11 cellular contexts compared by ENCODE assay signal in genomic region chr20:237479-237878, GRCh38. TPM values are rescaled to one million over a fixed set of nuclear protein-coding genes. Genes with fewer than 3 reads are reported as not detected.
DNase-seq lines count a peak whose midpoint lies in the region; ATAC-seq and TF ChIP-seq lines count a peak whose summit lies in the region.
"Had no signal": no experiment of that assay in that cellular context is flagged by ENCODE, and none has a peak within 500 bp of the region (broad histone marks: within the 10 kb centered on the region; RNA-seq: fewer than 3 reads in every experiment).

No MANE protein-coding gene starts in this region.

- peak overlapping the region; percentile 39 for H3K27ac ChIP-seq in HL-60 (replicated peaks)

- H3K27me3 ChIP-seq in HL-60 (ENCODE audit: insufficient read depth, poor library complexity, severe bottlenecking), result no peaks in the 10 kb centered on the region

- intact Hi-C loops in activated T-helper 1 cell treated with anti-CD3 and anti-CD28 coated beads, Interleukin-12 subunit alpha, Interleukin-12 subunit beta, Interleukin-2, Interleukin-4 antibody, amounts not matched to agents 30 ng/mL and 10 ng/mL and 1 ng/mL, durations not matched to agents 14 hours and 24 hours and 36 hours (cut with micrococcal nuclease), result loop anchor here (1.0 kb wide), 2 partner anchors 28 to 60 kb away; partner anchors contain the start of gene ZCCHC3

- no peaks in the 10 kb centered on the region for H3K9me3 Mint-ChIP-seq in activated T-helper 1 cell treated with anti-CD3 and anti-CD28 coated beads, Interleukin-12 subunit alpha, Interleukin-12 subunit beta, Interleukin-2, Interleukin-4 antibody, amounts not matched to agents 30 ng/mL and 10 ng/mL and 1 ng/mL, durations not matched to agents 14 hours and 24 hours and 36 hours

- ATAC-seq in HG03571 (IDR thresholded peaks at IDR 0.05; ENCODE audit: unreplicated experiment) (no peak), GM18867 (IDR thresholded peaks at IDR 0.05; ENCODE audit: unreplicated experiment) (no peak), GM21515 (IDR thresholded peaks at IDR 0.05; ENCODE audit: unreplicated experiment) (no peak)

- peak overlapping the region; percentile 82 for H3K27ac Mint-ChIP-seq in activated T-helper 1 cell treated with anti-CD3 and anti-CD28 coated beads, Interleukin-12 subunit alpha, Interleukin-12 subunit beta, Interleukin-2, Interleukin-4 antibody, amounts not matched to agents 30 ng/mL and 10 ng/mL and 1 ng/mL, durations not matched to agents 14 hours and 24 hours and 36 hours

- H3K4me1 Mint-ChIP-seq in activated T-helper 1 cell treated with anti-CD3 and anti-CD28 coated beads, Interleukin-12 subunit alpha, Interleukin-12 subunit beta, Interleukin-2, Interleukin-4 antibody, amounts not matched to agents 30 ng/mL and 10 ng/mL and 1 ng/mL, durations not matched to agents 14 hours and 24 hours and 36 hours (ENCODE audit: low read depth), result peaks cover 25% of the 10 kb centered on the region

- peaks cover 4% of the 10 kb centered on the region for H3K27me3 Mint-ChIP-seq in activated T-helper 1 cell treated with anti-CD3 and anti-CD28 coated beads, Interleukin-12 subunit alpha, Interleukin-12 subunit beta, Interleukin-2, Interleukin-4 antibody, amounts not matched to agents 30 ng/mL and 10 ng/mL and 1 ng/mL, durations not matched to agents 14 hours and 24 hours and 36 hours (ENCODE audit: insufficient read depth)

- H3K36me3 Mint-ChIP-seq in activated T-helper 1 cell treated with anti-CD3 and anti-CD28 coated beads, Interleukin-12 subunit alpha, Interleukin-12 subunit beta, Interleukin-2, Interleukin-4 antibody, amounts not matched to agents 30 ng/mL and 10 ng/mL and 1 ng/mL, durations not matched to agents 14 hours and 24 hours and 36 hours (ENCODE audit: low read depth), result no peaks in the 10 kb centered on the region

- TF ChIP-seq CTCF in HL-60 (IDR thresholded peaks at IDR 0.05; ENCODE audit: insufficient read depth, low read length), result no peak

- H3K4me3 Mint-ChIP-seq in activated T-helper 1 cell treated with anti-CD3 and anti-CD28 coated beads, Interleukin-12 subunit alpha, Interleukin-12 subunit beta, Interleukin-2, Interleukin-4 antibody, amounts not matched to agents 30 ng/mL and 10 ng/mL and 1 ng/mL, durations not matched to agents 14 hours and 24 hours and 36 hours, result peak overlapping the region; percentile 67

- DNase-seq in GDM1 (lab: John Stamatoyannopoulos, UW), result peak; percentile 80
- peak; percentile 49 to 82 for DNase-seq in HL-60 (ENCODE audit: low read depth in 1 of 2, low spot score in 1 of 2)
- peak; percentile 29 for DNase-seq in activated T-helper 1 cell treated with anti-CD3 and anti-CD28 coated beads, Interleukin-12 subunit alpha, Interleukin-12 subunit beta, Interleukin-2, Interleukin-4 antibody, amounts not matched to agents 30 ng/mL and 10 ng/mL and 1 ng/mL, durations not matched to agents 14 hours and 24 hours and 36 hours (ENCODE audit: low spot score)
- DNase-seq in putamen (ENCODE audit: low spot score), result peak; percentile 52
- DNase-seq in NCI-H2171 treated with DMSO at 0.1 percent for 48 hours (lab: John Stamatoyannopoulos, UW), result no peak
- DNase-seq: amniotic stem cell, foreskin fibroblast, NCI-H524 had no signal

- H3K4me3 ChIP-seq in HL-60 (replicated peaks; ENCODE audit: insufficient read depth, low read length), result peak overlapping the region; percentile 29

RNA-seq across cellular contexts. Expression of gene DEFB129, which starts 10.4 kb away (rescaled TPM):
- not detected in 2 replicates for total RNA-seq in activated T-helper 1 cell treated with anti-CD3 and anti-CD28 coated beads, Interleukin-12 subunit alpha, Interleukin-12 subunit beta, Interleukin-2, Interleukin-4 antibody, amounts not matched to agents 30 ng/mL and 10 ng/mL and 1 ng/mL, durations not matched to agents 14 hours and 24 hours and 36 hours

RNA-seq across cellular contexts. Expression of gene DEFB132, which starts 20.0 kb away (rescaled TPM):
- not detected in 2 replicates for total RNA-seq in activated T-helper 1 cell treated with anti-CD3 and anti-CD28 coated beads, Interleukin-12 subunit alpha, Interleukin-12 subunit beta, Interleukin-2, Interleukin-4 antibody, amounts not matched to agents 30 ng/mL and 10 ng/mL and 1 ng/mL, durations not matched to agents 14 hours and 24 hours and 36 hours

RNA-seq across cellular contexts. Expression of gene DEFB128, which starts 48.0 kb away (rescaled TPM):
- total RNA-seq in activated T-helper 1 cell treated with anti-CD3 and anti-CD28 coated beads, Interleukin-12 subunit alpha, Interleukin-12 subunit beta, Interleukin-2, Interleukin-4 antibody, amounts not matched to agents 30 ng/mL and 10 ng/mL and 1 ng/mL, durations not matched to agents 14 hours and 24 hours and 36 hours, result not detected in 2 replicates

RNA-seq across cellular contexts. Expression of gene C20orf96, which starts 53.1 kb away (rescaled TPM):
- 4.3 and 4.7 TPM in 2 replicates for total RNA-seq in activated T-helper 1 cell treated with anti-CD3 and anti-CD28 coated beads, Interleukin-12 subunit alpha, Interleukin-12 subunit beta, Interleukin-2, Interleukin-4 antibody, amounts not matched to agents 30 ng/mL and 10 ng/mL and 1 ng/mL, durations not matched to agents 14 hours and 24 hours and 36 hours

RNA-seq across cellular contexts. Expression of gene ZCCHC3, which starts 59.9 kb away (rescaled TPM):
- 25.9 TPM in 2 replicates for total RNA-seq in activated T-helper 1 cell treated with anti-CD3 and anti-CD28 coated beads, Interleukin-12 subunit alpha, Interleukin-12 subunit beta, Interleukin-2, Interleukin-4 antibody, amounts not matched to agents 30 ng/mL and 10 ng/mL and 1 ng/mL, durations not matched to agents 14 hours and 24 hours and 36 hours
